Comparison of ENCODE assay signal across 1 cellular context in genomic region chr10:98446656-98447221, GRCh38.
A peak's percentile ranks its signal among the peaks of the same experiment; 100 is the strongest.
TF ChIP-seq lines count a peak whose summit lies in the region.

Gene HPS1 (minus strand): TSS chr10:98446935. CDS start chr10:98443240, 3,695 bp downstream.

TF ChIP-seq in HCT116, 20 proteins besides CTCF, POLR2A, EP300 and RAD21 (continued from another document):
- TF ChIP-seq SRF (IDR thresholded peaks at IDR 0.05; ENCODE audit: low read depth) (no peak), ZFX (IDR thresholded peaks at IDR 0.05) (peak; percentile 80), CBX3 (IDR thresholded peaks at IDR 0.05; ENCODE audit: low read depth) (peak; percentile 91), EZH2phosphoT487 (IDR thresholded peaks at IDR 0.05; ENCODE audit: borderline replicate concordance) (no peak)
TF ChIP-seq in HCT116: peak in this region for 7.
